In the genomic region with DNA sequence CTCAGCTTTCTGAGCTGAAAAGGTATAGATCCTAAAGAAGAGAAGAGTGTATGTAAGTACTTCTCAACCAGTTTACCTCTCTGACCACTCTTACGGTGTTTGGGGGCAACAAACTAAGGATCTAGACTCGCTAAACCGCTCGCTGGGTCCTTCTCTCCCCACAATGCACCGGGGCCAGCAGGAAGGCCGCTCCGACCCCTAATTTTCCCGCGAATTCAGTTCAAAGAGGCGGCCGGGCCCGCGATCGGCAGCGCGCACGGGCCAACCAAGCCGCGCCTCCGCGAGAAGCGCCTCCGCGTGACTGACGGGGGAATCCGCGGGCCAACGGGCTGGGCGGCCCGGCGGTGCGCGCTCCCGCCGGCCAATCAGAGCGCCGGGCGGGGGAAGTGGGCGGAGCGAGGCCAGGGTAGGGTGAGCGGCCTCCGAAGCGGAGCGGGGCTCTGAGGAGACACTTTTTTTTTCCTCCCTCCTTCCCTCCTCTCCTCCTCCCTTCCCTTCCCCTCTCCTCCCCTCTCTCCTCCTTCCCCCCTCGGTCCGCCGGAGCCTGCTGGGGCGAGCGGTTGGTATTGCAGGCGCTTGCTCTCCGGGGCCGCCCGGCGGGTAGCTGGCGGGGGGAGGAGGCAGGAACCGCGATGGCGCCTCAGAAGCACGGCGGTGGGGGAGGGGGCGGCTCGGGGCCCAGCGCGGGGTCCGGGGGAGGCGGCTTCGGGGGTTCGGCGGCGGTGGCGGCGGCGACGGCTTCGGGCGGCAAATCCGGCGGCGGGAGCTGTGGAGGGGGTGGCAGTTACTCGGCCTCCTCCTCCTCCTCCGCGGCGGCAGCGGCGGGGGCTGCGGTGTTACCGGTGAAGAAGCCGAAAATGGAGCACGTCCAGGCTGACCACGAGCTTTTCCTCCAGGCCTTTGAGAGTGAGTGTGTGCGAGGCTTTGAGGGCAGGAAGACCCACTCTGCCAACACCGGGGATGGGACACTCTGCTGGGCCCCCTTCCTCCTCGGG, we compare ENCODE assay signal across 8 cellular contexts. TPM values are rescaled to one million over a fixed set of nuclear protein-coding genes. Genes with fewer than 3 reads are reported as not detected.
DNase-seq lines count a peak whose midpoint lies in the region; ATAC-seq and TF ChIP-seq lines count a peak whose summit lies in the region.
"Not testable (repeated sequence)": the region's sequence is repeated elsewhere in the genome, so short reads cannot be mapped to it uniquely, and the experiment has no call there.

SUZ12 (plus strand) TSS at position 393 of the 995 bp plus-strand sequence; CDS start at position 633, 240 bp downstream.

- H3K36me3 Mint-ChIP-seq in CD4-positive, CD25-positive, alpha-beta regulatory T cell = not testable (repeated sequence)

- peaks cover 13 to 30% (median 15%) of the 10 kb centered on the region in 4 donors for H3K4me1 Mint-ChIP-seq in CD4-positive, CD25-positive, alpha-beta regulatory T cell

- H3K36me3 ChIP-seq in CD4-positive, CD25-positive, alpha-beta regulatory T cell (ENCODE audit: control insufficient read depth, insufficient read depth, low read length) = not testable (repeated sequence)

- WGBS in lower leg skin, 2 donors = 1% methylated on average over 66 to 76 of the region's 93 CpGs

- DNase-seq in CD4-positive, CD25-positive, alpha-beta regulatory T cell = peak; percentile 82 to 89 (median 87)
- DNase-seq in NCI-H82 treated with DMSO at 0.1 percent for 48 hours (lab: John Stamatoyannopoulos, UW; ENCODE audit: unreplicated experiment) (peak; percentile 76), dorsolateral prefrontal cortex (peak; percentile 59 to 93 (median 76)), lower leg skin (ENCODE audit: low spot score in 2 of 2) (peak; percentile 77 to 93)
- peak; percentile 83 to 87 for DNase-seq in activated CD4-positive, alpha-beta T cell treated with anti-CD3 and anti-CD28 coated beads, Interleukin-2, amount 50 U/mL, for 48 hours
- DNase-seq in stimulated activated CD4-positive, alpha-beta T cell treated with anti-CD3 and anti-CD28 coated beads, Interleukin-4, amount 100 ng/mL, for 1 hour = peak; percentile 85

- H3K27ac ChIP-seq in CD4-positive, CD25-positive, alpha-beta regulatory T cell (ENCODE audit: insufficient read depth, low read length, poor library complexity, severe bottlenecking) = peak within 1 kb of the TSS; percentile 71
- H3K27ac ChIP-seq in dorsolateral prefrontal cortex = peak within 1 kb of the TSS in 55 of 59 donors; percentile 15 to 95 (median 82)

- intact Hi-C loops in dorsolateral prefrontal cortex (cut with DNase I); lower leg skin (cut with DNase I; ENCODE audit: low total_unique reads): not testable (repeated sequence)

- peak within 1 kb of the TSS; percentile 90 for H3K4me3 ChIP-seq in CD4-positive, CD25-positive, alpha-beta regulatory T cell (ENCODE audit: low read depth, low read length)
- H3K4me3 ChIP-seq in dorsolateral prefrontal cortex (peak within 1 kb of the TSS; percentile 48 to 89 (median 76)), lower leg skin (ENCODE audit: low read depth, poor library complexity, severe bottlenecking) (peak within 1 kb of the TSS; percentile 91)

- not testable (repeated sequence) for TF ChIP-seq POLR2A in lower leg skin (IDR thresholded peaks at IDR 0.05)

- not testable (repeated sequence) for H3K9me3 ChIP-seq in CD4-positive, CD25-positive, alpha-beta regulatory T cell (ENCODE audit: control insufficient read depth in 2 of 2, low read length in 2 of 2)

- peak in 19 of 56 donors; percentile 5 to 43 (median 21) for TF ChIP-seq CTCF in dorsolateral prefrontal cortex (IDR thresholded peaks at IDR 0.05 in 54 of 56, conservative IDR thresholded peaks at IDR 0.05 in 2 of 56; ENCODE audit: low read depth in 1 of 56, partially characterized antibody in 56 of 56)
- TF ChIP-seq CTCF in lower leg skin (IDR thresholded peaks at IDR 0.05) = not testable (repeated sequence)

- peak within 1 kb of the TSS; percentile 92 to 96 (median 92) for H3K4me3 Mint-ChIP-seq in CD4-positive, CD25-positive, alpha-beta regulatory T cell

- H3K4me1 ChIP-seq in CD4-positive, CD25-positive, alpha-beta regulatory T cell (ENCODE audit: control insufficient read depth, insufficient read depth, low read length, poor library complexity, severe bottlenecking) = peaks cover 12% of the 10 kb centered on the region

- H3K27ac Mint-ChIP-seq in CD4-positive, CD25-positive, alpha-beta regulatory T cell = peak within 1 kb of the TSS; percentile 89 to 97 (median 92)

- ATAC-seq in CD4-positive, CD25-positive, alpha-beta regulatory T cell (ENCODE audit: low read depth in 2 of 2) = peak; percentile 97
- ATAC-seq in GM19455 (IDR thresholded peaks at IDR 0.05; ENCODE audit: unreplicated experiment) = peak; percentile 95
- ATAC-seq in HG03571 (IDR thresholded peaks at IDR 0.05; ENCODE audit: unreplicated experiment) = peak; percentile 95

- not testable (repeated sequence) for H3K27me3 Mint-ChIP-seq in CD4-positive, CD25-positive, alpha-beta regulatory T cell

- H3K9me3 Mint-ChIP-seq in CD4-positive, CD25-positive, alpha-beta regulatory T cell = not testable (repeated sequence)

- not testable (repeated sequence) for H3K27me3 ChIP-seq in CD4-positive, CD25-positive, alpha-beta regulatory T cell (ENCODE audit: control insufficient read depth, insufficient read depth, low read length); dorsolateral prefrontal cortex

RNA-seq across cellular contexts. Expression of gene SUZ12, which starts in this region (rescaled TPM):
- 36.5 TPM for total RNA-seq in CD4-positive, CD25-positive, alpha-beta regulatory T cell
- 10 to 100 TPM; 15.7 to 17.9 (median 16.5) TPM for polyA plus RNA-seq in CD4-positive, CD25-positive, alpha-beta regulatory T cell
- 10 to 100 TPM; 14.5 to 24.8 (median 19.3) TPM for total RNA-seq in dorsolateral prefrontal cortex
- 10 to 100 TPM; 14.1 to 15.9 (median 14.4) TPM for total RNA-seq in lower leg skin

Comparison
In these comparisons a context has a peak if more than half of its experiments do, and no peak if none do; other contexts are left out.
1. Peak in every context shown above with its lines: DNase-seq, ATAC-seq, H3K4me3 ChIP-seq and H3K27ac ChIP-seq.